1 cellular context compared by ENCODE assay signal in genomic region chrY:3003846-3004245, GRCh38.
TF ChIP-seq lines count a peak whose summit lies in the region.

No MANE protein-coding gene starts in this region.

TF ChIP-seq in liver, 16 proteins besides CTCF, POLR2A, EP300 and RAD21 (continued from another document):
- TF ChIP-seq TAF1 (conservative IDR thresholded peaks at IDR 0.05) (no peak), HNF4G (IDR thresholded peaks at IDR 0.05) (no peak), JUND (IDR thresholded peaks at IDR 0.05) (no peak)
